17 cellular contexts compared by ENCODE assay signal in genomic region chr12:113899042-113899843, GRCh38.
A peak's percentile ranks its signal among the peaks of the same experiment; 100 is the strongest.
DNase-seq lines count a peak whose midpoint lies in the region; ATAC-seq and TF ChIP-seq lines count a peak whose summit lies in the region.
"Had no signal": no experiment of that assay in that cellular context is flagged by ENCODE, and none has a peak within 500 bp of the region (broad histone marks: within the 10 kb centered on the region; RNA-seq: fewer than 3 reads in every experiment).

No MANE protein-coding gene starts in this region.

- no peaks in the 10 kb centered on the region for H3K79me2 ChIP-seq in GM23338 (replicated peaks; ENCODE audit: insufficient read depth)
- H3K79me2 ChIP-seq in neural cell (replicated peaks; ENCODE audit: insufficient read depth, low read length) = no peaks in the 10 kb centered on the region

- H3F3A ChIP-seq in GM23338 (replicated peaks; ENCODE audit: low read depth) = no peaks in the 10 kb centered on the region
- H3F3A ChIP-seq in neural cell (ENCODE audit: insufficient read depth, low read length, poor library complexity, severe bottlenecking) = no peaks in the 10 kb centered on the region

- 64 to 69% methylated on average over 14 of the region's 14 CpGs for WGBS in ectodermal cell, 2 experiments

- peaks cover 2% of the 10 kb centered on the region for H3K27me3 Mint-ChIP-seq in GM23338 (ENCODE audit: insufficient read depth, low read depth, poor library complexity)
- H3K27me3 Mint-ChIP-seq: stimulated activated memory B cell treated with anti-CD40 and anti-IgM and Interleukin-4, amounts not matched to agents 10 μg/mL and 1 μg/mL and 100 μg/mL, for 72 hours had no signal

- TF ChIP-seq RAD21 in neural cell (conservative IDR thresholded peaks at IDR 0.05) = no peak

- H4K20me1 ChIP-seq in GM23338 (replicated peaks; ENCODE audit: insufficient read depth) (no peaks in the 10 kb centered on the region), neural cell (ENCODE audit: insufficient read depth) (no peaks in the 10 kb centered on the region)

- peak overlapping the region; percentile 35 for H3K9ac ChIP-seq in neural cell (ENCODE audit: low read length)

- no peaks in the 10 kb centered on the region for H3K9me3 ChIP-seq in ectodermal cell (ENCODE audit: control insufficient read depth, low read length)
- no peaks in the 10 kb centered on the region for H3K9me3 ChIP-seq in neural cell (ENCODE audit: low read length)
- H3K9me3 ChIP-seq: gastroesophageal sphincter, uterus had no signal

- H3K9me3 Mint-ChIP-seq in GM23338 = no peaks in the 10 kb centered on the region
- H3K9me3 Mint-ChIP-seq: CD14-positive monocyte; stimulated activated memory B cell treated with anti-CD40 and anti-IgM and Interleukin-4, amounts not matched to agents 10 μg/mL and 1 μg/mL and 100 μg/mL, for 72 hours had no signal

- peaks cover 3% of the 10 kb centered on the region; the same call in 1 of the 2 replicates for H3K36me3 ChIP-seq in GM23338 (ENCODE audit: insufficient read depth)
- H3K36me3 ChIP-seq in ectodermal cell (ENCODE audit: control insufficient read depth, insufficient read depth, low read length) = no peaks in the 10 kb centered on the region
- H3K36me3 ChIP-seq in neural cell (ENCODE audit: insufficient read depth, low read length) = no peaks in the 10 kb centered on the region
- H3K36me3 ChIP-seq: brain microvascular endothelial cell, uterus had no signal

- peaks cover 17% of the 10 kb centered on the region; the same call in 2 of the 3 replicates for H3K4me1 Mint-ChIP-seq in GM23338
- H3K4me1 Mint-ChIP-seq: CD14-positive monocyte; stimulated activated memory B cell treated with anti-CD40 and anti-IgM and Interleukin-4, amounts not matched to agents 10 μg/mL and 1 μg/mL and 100 μg/mL, for 72 hours had no signal

- peaks cover 7% of the 10 kb centered on the region; the same call in 2 of the 3 replicates for H3K36me3 Mint-ChIP-seq in GM23338 (ENCODE audit: low read depth)

- H3K27me3 ChIP-seq in GM23338 (ENCODE audit: insufficient read depth) (no peaks in the 10 kb centered on the region), ectodermal cell (ENCODE audit: control insufficient read depth, insufficient read depth, low read length, poor library complexity, severe bottlenecking) (no peaks in the 10 kb centered on the region), neural cell (ENCODE audit: insufficient read depth, low read depth, low read length) (no peaks in the 10 kb centered on the region)
- H3K27me3 ChIP-seq: brain microvascular endothelial cell, gastroesophageal sphincter, uterus had no signal

- TF ChIP-seq CTCF in GM23338 (conservative IDR thresholded peaks at IDR 0.05; ENCODE audit: low read depth in 2 of 2) = no peak
- no peak for TF ChIP-seq CTCF in neural cell (IDR thresholded peaks at IDR 0.05; ENCODE audit: poor library complexity, severe bottlenecking)
- TF ChIP-seq CTCF in foreskin fibroblast (IDR thresholded peaks at IDR 0.05; ENCODE audit: low read depth, low read length) = no peak

- H3K27ac ChIP-seq in GM23338 (ENCODE audit: low read depth) (peak overlapping the region; percentile 72; the same call in 1 of the 2 replicates), ectodermal cell (ENCODE audit: insufficient read depth, low read depth, low read length, poor library complexity, severe bottlenecking) (peak overlapping the region; percentile 17), neural cell (ENCODE audit: low read length) (peak overlapping the region; percentile 45)
- H3K27ac ChIP-seq: brain microvascular endothelial cell, gastroesophageal sphincter, uterus had no signal

- DNase-seq in GM23338 (ENCODE audit: low spot score) (no peak), NCI-H2081 treated with DMSO at 0.1 percent for 48 hours (lab: John Stamatoyannopoulos, UW) (peak; percentile 19), foreskin fibroblast (no peak), HT-29 (ENCODE audit: low spot score) (no peak)
- DNase-seq: brain microvascular endothelial cell; effector CD4-positive, alpha-beta T cell; GF-D8; kidney glomerular epithelial cell; right cardiac atrium; stimulated activated CD4-positive, alpha-beta T cell treated with anti-CD3 and anti-CD28 coated beads, Interleukin-4, amount 100 ng/mL, for 4 hours; uterus had no signal

- no peak overlapping the region for H3K4me3 Mint-ChIP-seq in GM23338
- H3K4me3 Mint-ChIP-seq: CD14-positive monocyte; stimulated activated memory B cell treated with anti-CD40 and anti-IgM and Interleukin-4, amounts not matched to agents 10 μg/mL and 1 μg/mL and 100 μg/mL, for 72 hours had no signal

- TF ChIP-seq EP300 in neural cell (conservative IDR thresholded peaks at IDR 0.05; ENCODE audit: poor library complexity, severe bottlenecking) = peak; percentile 11

- H3K4me2 ChIP-seq in GM23338 (no peak overlapping the region), neural cell (ENCODE audit: low read length) (no peak overlapping the region)

- H3K4me1 ChIP-seq in GM23338 (ENCODE audit: insufficient read depth) (peaks cover 5% of the 10 kb centered on the region), ectodermal cell (ENCODE audit: control insufficient read depth, insufficient read depth, low read length) (peaks cover 17% of the 10 kb centered on the region)
- H3K4me1 ChIP-seq: gastroesophageal sphincter, uterus had no signal

- H3K27ac Mint-ChIP-seq in GM23338 = peak overlapping the region; percentile 46
- H3K27ac Mint-ChIP-seq: CD14-positive monocyte; stimulated activated memory B cell treated with anti-CD40 and anti-IgM and Interleukin-4, amounts not matched to agents 10 μg/mL and 1 μg/mL and 100 μg/mL, for 72 hours had no signal

- ATAC-seq in GM23338 = no peak
- no peak for ATAC-seq in GM21447 (IDR thresholded peaks at IDR 0.05; ENCODE audit: unreplicated experiment)
- ATAC-seq: gastroesophageal sphincter; stimulated activated memory B cell treated with anti-CD40 and anti-IgM and Interleukin-4, amounts not matched to agents 10 μg/mL and 1 μg/mL and 100 μg/mL, for 72 hours had no signal

- H3K9me2 ChIP-seq in GM23338 (ENCODE audit: insufficient read depth) (no peaks in the 10 kb centered on the region), neural cell (ENCODE audit: insufficient read depth, low read length) (no peaks in the 10 kb centered on the region)

- H3K4me3 ChIP-seq in GM23338 (no peak overlapping the region), ectodermal cell (ENCODE audit: insufficient read depth, low read depth, low read length) (no peak overlapping the region), neural cell (ENCODE audit: low read length) (no peak overlapping the region), foreskin fibroblast (ENCODE audit: low read depth in 1 of 2, low read length in 2 of 2) (no peak overlapping the region)
- H3K4me3 ChIP-seq: gastroesophageal sphincter, uterus had no signal

- H2AFZ ChIP-seq in GM23338 (no peak overlapping the region), neural cell (ENCODE audit: low read depth, low read length) (peak overlapping the region; percentile 16)

TF ChIP-seq in GM23338, 12 proteins besides CTCF, POLR2A, EP300 and RAD21 (continues in another document):
- TF ChIP-seq ZNF331 (CRISPR knock-in tag; IDR thresholded peaks at IDR 0.05; ENCODE audit: low read depth) (no peak), POLR2AphosphoS5 (IDR thresholded peaks at IDR 0.05; ENCODE audit: low read depth) (no peak), ZNF114 (CRISPR knock-in tag; IDR thresholded peaks at IDR 0.05) (no peak), NANOG (IDR thresholded peaks at IDR 0.05; ENCODE audit: borderline replicate concordance) (no peak), EZH2phosphoT487 (IDR thresholded peaks at IDR 0.05; ENCODE audit: unreplicated experiment) (no peak), EZH2 (IDR thresholded peaks at IDR 0.05; ENCODE audit: low read depth, unreplicated experiment) (no peak), STAT1 (IDR thresholded peaks at IDR 0.05; ENCODE audit: unreplicated experiment) (no peak), JUNB (IDR thresholded peaks at IDR 0.05; ENCODE audit: unreplicated experiment) (no peak), CREB1 (CRISPR knock-in tag; IDR thresholded peaks at IDR 0.05; ENCODE audit: low read depth) (no peak)

TF ChIP-seq in neural cell, 6 proteins besides CTCF, POLR2A, EP300 and RAD21:
- no peak for TF ChIP-seq REST (IDR thresholded peaks at IDR 0.05; ENCODE audit: borderline replicate concordance)
- TF ChIP-seq POLR2AphosphoS5 (IDR thresholded peaks at IDR 0.05) = no peak
- TF ChIP-seq TAF1 (IDR thresholded peaks at IDR 0.05; ENCODE audit: low read depth) = no peak
- TF ChIP-seq EZH2 (IDR thresholded peaks at IDR 0.05; ENCODE audit: borderline replicate concordance, insufficient read depth, low read length, poor library complexity, severe bottlenecking) = no peak
- no peak for TF ChIP-seq MXI1 (conservative IDR thresholded peaks at IDR 0.05; ENCODE audit: poor library complexity, severe bottlenecking)
- no peak for TF ChIP-seq SMC3 (conservative IDR thresholded peaks at IDR 0.05; ENCODE audit: poor library complexity)
TF ChIP-seq in neural cell: peak in this region for 0.

Comparison
In these comparisons a context has a peak if more than half of its experiments do, and no peak if none do; other contexts are left out.
1. H3K27ac ChIP-seq: peak in every context shown above with its lines; median percentile 72 in GM23338; 45 in neural cell; 17 in ectodermal cell.